9 cellular contexts compared by ENCODE assay signal in the genomic region with DNA sequence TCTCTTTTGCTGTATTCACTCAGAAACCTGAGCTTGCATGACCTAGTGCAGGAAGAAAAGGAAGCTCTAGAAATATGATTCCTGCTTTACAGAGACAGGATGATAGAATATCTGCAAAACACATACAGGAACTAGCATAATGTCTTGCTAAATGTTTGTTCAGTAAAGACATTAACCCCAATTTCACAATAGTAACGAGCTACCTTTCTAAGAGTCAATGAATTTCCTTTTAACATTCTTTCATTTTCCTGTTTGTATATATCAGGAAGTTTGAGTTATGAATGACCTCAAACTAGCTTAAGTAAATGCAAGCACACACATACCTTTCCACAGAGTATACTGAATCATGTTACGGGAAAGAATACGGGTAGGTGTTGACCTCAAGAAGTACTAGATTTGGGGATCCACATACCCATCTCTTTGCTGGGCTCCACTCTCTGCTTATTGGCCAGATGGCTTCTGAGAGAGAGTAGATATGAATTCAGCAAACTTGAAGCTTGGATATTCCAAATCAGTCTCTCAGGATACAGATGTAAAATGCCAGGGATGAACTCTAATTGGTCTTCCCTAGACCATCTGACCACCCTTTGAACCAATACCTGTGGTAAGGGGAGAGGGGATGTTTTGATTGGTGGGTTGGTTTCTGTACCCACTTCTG. TPM values are rescaled to one million over a fixed set of nuclear protein-coding genes. Genes with fewer than 3 reads are reported as not detected.
A peak's percentile ranks its signal among the peaks of the same experiment; 100 is the strongest.
DNase-seq lines count a peak whose midpoint lies in the region; TF ChIP-seq lines count a peak whose summit lies in the region.
"Had no signal": no experiment of that assay in that cellular context is flagged by ENCODE, and none has a peak within 500 bp of the region (broad histone marks: within the 10 kb centered on the region; RNA-seq: fewer than 3 reads in every experiment).

No MANE protein-coding gene starts in this region.

- no peaks in the 10 kb centered on the region for H3K79me2 ChIP-seq in parathyroid adenoma

- H3K4me1 ChIP-seq in HEK293 (ENCODE audit: control insufficient read depth, insufficient read depth, low read length) = peaks cover 4% of the 10 kb centered on the region; the same call in 1 of the 2 replicates
- peaks cover 34% of the 10 kb centered on the region for H3K4me1 ChIP-seq in parathyroid adenoma
- no peaks in the 10 kb centered on the region; the same call in 1 of the 2 replicates for H3K4me1 ChIP-seq in BE2C

- H2AFZ ChIP-seq in parathyroid adenoma = peak overlapping the region; percentile 70

- peaks cover 3% of the 10 kb centered on the region for H3K27me3 Mint-ChIP-seq in activated CD4-positive, alpha-beta T cell treated with anti-CD3 and anti-CD28 coated beads, Interleukin-2, amount 10 ng/mL, durations not matched to agents 7 days and 5 days

- no peak for TF ChIP-seq CTCF in HEK293 (tag by site-specific recombination; IDR thresholded peaks at IDR 0.05)
- TF ChIP-seq CTCF in epithelial cell of esophagus (IDR thresholded peaks at IDR 0.05; ENCODE audit: insufficient read depth, low read depth, low read length, missing control alignments) = no peak
- no peak for TF ChIP-seq CTCF in parathyroid adenoma (IDR thresholded peaks at IDR 0.05)
- no peak for TF ChIP-seq CTCF in BE2C (IDR thresholded peaks at IDR 0.05; ENCODE audit: low read depth, low read length)

- peak; percentile 30 for DNase-seq in NCI-H2196 (lab: John Stamatoyannopoulos, UW; ENCODE audit: unreplicated experiment)
- peak; percentile 87 for DNase-seq in epithelial cell of esophagus (ENCODE audit: low read depth)
- no peak for DNase-seq in BE2C
- no peak for DNase-seq in activated CD4-positive, alpha-beta T cell treated with anti-CD3 and anti-CD28 coated beads, Interleukin-2, amount 10 ng/mL, durations not matched to agents 7 days and 5 days
- DNase-seq in UCSD-AML1 (lab: John Stamatoyannopoulos, UW; ENCODE audit: unreplicated experiment) = no peak
- DNase-seq: dorsolateral prefrontal cortex had no signal

- H3K36me3 Mint-ChIP-seq in activated CD4-positive, alpha-beta T cell treated with anti-CD3 and anti-CD28 coated beads, Interleukin-2, amount 10 ng/mL, durations not matched to agents 7 days and 5 days (ENCODE audit: low read depth) = no peaks in the 10 kb centered on the region

- POLR2A ChIA-PET in HEK293 (lab: Yijun Ruan, JAX) = interaction anchor here (0.5 to 0.8 kb wide), 3 partner anchors 12 to 20 kb away, joined by 3 to 6 read pairs (median 4); no protein-coding TSS in a partner anchor
- POLR2A ChIA-PET in activated CD4-positive, alpha-beta T cell treated with anti-CD3 and anti-CD28 coated beads, Interleukin-2, amount 10 ng/mL, durations not matched to agents 7 days and 5 days (lab: Charles Lee) = no interaction called here

- H3K9me3 Mint-ChIP-seq in activated CD4-positive, alpha-beta T cell treated with anti-CD3 and anti-CD28 coated beads, Interleukin-2, amount 10 ng/mL, durations not matched to agents 7 days and 5 days = no peaks in the 10 kb centered on the region

- H3K4me2 ChIP-seq in parathyroid adenoma (ENCODE audit: low read length) = peak overlapping the region; percentile 29

- peak overlapping the region; percentile 3 for H3K9ac ChIP-seq in parathyroid adenoma

- H3K9me3 ChIP-seq in HEK293 (ENCODE audit: control insufficient read depth, insufficient read depth, low read depth, low read length) (no peaks in the 10 kb centered on the region), parathyroid adenoma (ENCODE audit: control insufficient read depth, low read length) (no peaks in the 10 kb centered on the region), BE2C (no peaks in the 10 kb centered on the region)

- CTCF ChIA-PET in HEK293 (lab: Yijun Ruan, JAX) = interaction anchor here (0.7 to 1.2 kb wide), 3 partner anchors 21 to 151 kb away, joined by 3 to 6 read pairs (median 4); no protein-coding TSS in a partner anchor
- CTCF ChIA-PET in activated CD4-positive, alpha-beta T cell treated with anti-CD3 and anti-CD28 coated beads, Interleukin-2, amount 10 ng/mL, durations not matched to agents 7 days and 5 days (lab: Charles Lee) = interaction anchor here (0.6 to 0.9 kb wide), 3 partner anchors 8 to 1314 kb away, joined by 3 to 4 read pairs (median 3); no protein-coding TSS in a partner anchor

- H3K27me3 ChIP-seq in parathyroid adenoma (ENCODE audit: control insufficient read depth, insufficient read depth, low read length) (no peaks in the 10 kb centered on the region), BE2C (no peaks in the 10 kb centered on the region)
- H3K27me3 ChIP-seq: dorsolateral prefrontal cortex had no signal

- no peak overlapping the region for H3K4me3 ChIP-seq in HEK293 (ENCODE audit: low read depth, low read length)
- no peak overlapping the region for H3K4me3 ChIP-seq in epithelial cell of esophagus (ENCODE audit: low read length)
- no peak overlapping the region for H3K4me3 ChIP-seq in parathyroid adenoma (ENCODE audit: low read depth, low read length)
- no peak overlapping the region for H3K4me3 ChIP-seq in BE2C (ENCODE audit: low read depth, low read length)
- H3K4me3 ChIP-seq: dorsolateral prefrontal cortex, GM12878 had no signal

- H3K4me1 Mint-ChIP-seq in activated CD4-positive, alpha-beta T cell treated with anti-CD3 and anti-CD28 coated beads, Interleukin-2, amount 10 ng/mL, durations not matched to agents 7 days and 5 days = peaks cover 21% of the 10 kb centered on the region

- no peaks in the 10 kb centered on the region for H3K36me3 ChIP-seq in HEK293 (ENCODE audit: control insufficient read depth in 2 of 2, insufficient read depth in 1 of 2, low read length in 2 of 2)
- H3K36me3 ChIP-seq in parathyroid adenoma (ENCODE audit: control insufficient read depth, insufficient read depth, low read length) = no peaks in the 10 kb centered on the region
- H3K36me3 ChIP-seq in BE2C = no peaks in the 10 kb centered on the region

- no peak overlapping the region for H3K27ac ChIP-seq in HEK293 (ENCODE audit: extremely low read depth, low read depth, low read length)
- peak overlapping the region; percentile 82 for H3K27ac ChIP-seq in parathyroid adenoma
- H3K27ac ChIP-seq: dorsolateral prefrontal cortex had no signal

- H3K4me3 Mint-ChIP-seq in activated CD4-positive, alpha-beta T cell treated with anti-CD3 and anti-CD28 coated beads, Interleukin-2, amount 10 ng/mL, durations not matched to agents 7 days and 5 days = no peak overlapping the region

- no peak overlapping the region for H3K27ac Mint-ChIP-seq in activated CD4-positive, alpha-beta T cell treated with anti-CD3 and anti-CD28 coated beads, Interleukin-2, amount 10 ng/mL, durations not matched to agents 7 days and 5 days

TF ChIP-seq in HEK293, 187 proteins besides CTCF, POLR2A, EP300 and RAD21:
- TF ChIP-seq SETDB1 (IDR thresholded peaks at IDR 0.05; ENCODE audit: insufficient read length, low read length) = peak; percentile 54
- no peak for TF ChIP-seq GLIS2 (tag by site-specific recombination; IDR thresholded peaks at IDR 0.05)

RNA-seq across cellular contexts. Expression of a gene that starts 18.2 kb away (rescaled TPM):
- 49.1 TPM for polyA plus RNA-seq in BE2C (2012; ENCODE audit: insufficient read depth, insufficient read length, low read depth)
- total RNA-seq in activated CD4-positive, alpha-beta T cell treated with anti-CD3 and anti-CD28 coated beads, Interleukin-2, amount 10 ng/mL, durations not matched to agents 7 days and 5 days = 10 to 100 TPM; 37.6 to 43.0 TPM

Comparison
In these comparisons a context has a peak if more than half of its experiments do, and no peak if none do; other contexts are left out.
1. DNase-seq: peak in NCI-H2196 (single experiment) and epithelial cell of esophagus (single experiment); none in BE2C (single experiment), activated CD4-positive, alpha-beta T cell treated with anti-CD3 and anti-CD28 coated beads, Interleukin-2, amount 10 ng/mL, durations not matched to agents 7 days and 5 days (single experiment) and UCSD-AML1 (single experiment).